In the genomic region with DNA sequence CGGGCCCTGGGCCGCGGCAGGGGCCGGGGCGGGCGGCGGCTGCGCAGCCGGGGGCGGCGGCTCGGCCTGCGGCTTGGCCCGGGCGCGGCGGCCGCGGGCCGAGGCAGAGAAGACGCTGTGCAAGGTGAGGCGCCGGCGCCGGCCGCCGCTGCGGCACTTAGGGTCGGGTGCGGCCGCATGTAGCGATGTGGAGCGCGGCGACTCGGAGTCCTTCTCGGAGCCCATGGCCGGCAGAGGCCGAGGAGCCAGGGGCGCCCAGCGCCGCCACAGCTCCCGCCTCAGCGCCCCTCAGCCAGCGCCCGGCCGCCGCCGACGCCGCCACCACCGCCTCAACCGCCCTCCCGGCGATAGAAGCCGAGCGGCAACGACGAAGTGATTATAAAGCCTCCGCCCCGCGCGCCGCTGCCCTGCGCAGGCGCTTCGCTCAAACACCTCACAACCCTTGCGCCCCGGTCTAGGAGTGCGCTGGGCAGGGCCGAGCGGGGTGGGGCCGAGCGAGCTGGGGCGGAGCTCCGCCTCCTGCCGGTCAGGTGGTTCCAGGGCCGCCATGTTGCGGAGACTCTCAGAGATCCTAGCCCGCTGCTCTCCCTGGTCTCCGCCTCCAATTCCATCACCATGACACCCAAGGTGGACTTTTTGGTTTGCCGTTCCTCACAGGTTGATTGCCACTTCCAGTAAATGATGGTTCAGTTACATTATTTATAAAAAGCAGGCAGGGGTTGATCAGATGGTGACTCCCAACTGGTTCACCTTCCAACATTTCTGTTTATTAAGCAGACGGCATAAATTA, we compare ENCODE assay signal across 8 cellular contexts. TPM values are rescaled to one million over a fixed set of nuclear protein-coding genes. Genes with fewer than 3 reads are reported as not detected.
DNase-seq lines count a peak whose midpoint lies in the region; TF ChIP-seq lines count a peak whose summit lies in the region.

A gene with protein sequence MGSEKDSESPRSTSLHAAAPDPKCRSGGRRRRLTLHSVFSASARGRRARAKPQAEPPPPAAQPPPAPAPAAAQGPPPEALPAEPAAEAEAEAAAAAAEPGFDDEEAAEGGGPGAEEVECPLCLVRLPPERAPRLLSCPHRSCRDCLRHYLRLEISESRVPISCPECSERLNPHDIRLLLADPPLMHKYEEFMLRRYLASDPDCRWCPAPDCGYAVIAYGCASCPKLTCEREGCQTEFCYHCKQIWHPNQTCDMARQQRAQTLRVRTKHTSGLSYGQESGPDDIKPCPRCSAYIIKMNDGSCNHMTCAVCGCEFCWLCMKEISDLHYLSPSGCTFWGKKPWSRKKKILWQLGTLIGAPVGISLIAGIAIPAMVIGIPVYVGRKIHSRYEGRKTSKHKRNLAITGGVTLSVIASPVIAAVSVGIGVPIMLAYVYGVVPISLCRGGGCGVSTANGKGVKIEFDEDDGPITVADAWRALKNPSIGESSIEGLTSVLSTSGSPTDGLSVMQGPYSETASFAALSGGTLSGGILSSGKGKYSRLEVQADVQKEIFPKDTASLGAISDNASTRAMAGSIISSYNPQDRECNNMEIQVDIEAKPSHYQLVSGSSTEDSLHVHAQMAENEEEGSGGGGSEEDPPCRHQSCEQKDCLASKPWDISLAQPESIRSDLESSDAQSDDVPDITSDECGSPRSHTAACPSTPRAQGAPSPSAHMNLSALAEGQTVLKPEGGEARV (minus strand): TSS at position 349 of the 790 bp plus-strand sequence. CDS start 124 bp downstream, at position 225.

- H3K4me1 ChIP-seq in Loucy (ENCODE audit: insufficient read depth, low read length, poor library complexity, severe bottlenecking), result peaks cover 26% of the 10 kb centered on the region

- TF ChIP-seq CTCF in Loucy (conservative IDR thresholded peaks at IDR 0.05; ENCODE audit: low read length), result no peak
- no peak for TF ChIP-seq CTCF in fibroblast of pulmonary artery (IDR thresholded peaks at IDR 0.05; ENCODE audit: low read length, missing control alignments)
- no peak for TF ChIP-seq CTCF in nephron (IDR thresholded peaks at IDR 0.05; ENCODE audit: unreplicated experiment in 3 of 3)

- H3F3A ChIP-seq in Loucy (ENCODE audit: low read depth), result no peaks in the 10 kb centered on the region

- H3K36me3 Mint-ChIP-seq in nephron (ENCODE audit: low read depth), result no peaks in the 10 kb centered on the region
- no peaks in the 10 kb centered on the region for H3K36me3 Mint-ChIP-seq in stimulated activated naive CD8-positive, alpha-beta T cell treated with anti-CD3 and anti-CD28 coated beads, Interleukin-15, Interleukin-2, amounts not matched to agents 100 ng/mL and 50 ng/mL, for 24 hours (ENCODE audit: low read depth)

- H3K27ac Mint-ChIP-seq in nephron, result peak within 1 kb of the TSS; percentile 93 to 99 (median 98)
- peak within 1 kb of the TSS; percentile 78 for H3K27ac Mint-ChIP-seq in stimulated activated naive CD8-positive, alpha-beta T cell treated with anti-CD3 and anti-CD28 coated beads, Interleukin-15, Interleukin-2, amounts not matched to agents 100 ng/mL and 50 ng/mL, for 24 hours

- peak within 1 kb of the TSS; percentile 81 for H3K9ac ChIP-seq in Loucy (ENCODE audit: low read depth, low read length, poor library complexity, severe bottlenecking)

- H3K4me1 Mint-ChIP-seq in nephron, result peaks cover 26% of the 10 kb centered on the region
- H3K4me1 Mint-ChIP-seq in stimulated activated naive CD8-positive, alpha-beta T cell treated with anti-CD3 and anti-CD28 coated beads, Interleukin-15, Interleukin-2, amounts not matched to agents 100 ng/mL and 50 ng/mL, for 24 hours (ENCODE audit: low read depth), result peaks cover 56% of the 10 kb centered on the region

- H3K4me3 ChIP-seq in Loucy (ENCODE audit: low read length, poor library complexity, severe bottlenecking) (peak within 1 kb of the TSS; percentile 93), fibroblast of pulmonary artery (replicated peaks; ENCODE audit: low read depth, low read length) (peak within 1 kb of the TSS; percentile 79)

- peak within 1 kb of the TSS; percentile 89 to 96 (median 94) for H3K4me3 Mint-ChIP-seq in nephron
- H3K4me3 Mint-ChIP-seq in stimulated activated naive CD8-positive, alpha-beta T cell treated with anti-CD3 and anti-CD28 coated beads, Interleukin-15, Interleukin-2, amounts not matched to agents 100 ng/mL and 50 ng/mL, for 24 hours, result peak within 1 kb of the TSS; percentile 87

- DNase-seq in EH (ENCODE audit: low read depth), result peak; percentile 93
- DNase-seq in H4 (ENCODE audit: low spot score), result peak; percentile 92
- peak; percentile 94 for DNase-seq in activated T-helper 9 cell treated with anti-CD3 and anti-CD28 coated beads, Interleukin-2, amount 50 U/mL, for 16 hours (ENCODE audit: low read depth)
- peak; percentile 93 for DNase-seq in fibroblast of pulmonary artery (ENCODE audit: low read depth)

- no peaks in the 10 kb centered on the region for H3K9me3 ChIP-seq in Loucy (ENCODE audit: insufficient read depth, low read depth, low read length)

- no peaks in the 10 kb centered on the region for H3K9me2 ChIP-seq in Loucy (replicated peaks; ENCODE audit: low read depth, low read length)

- no peaks in the 10 kb centered on the region for H3K36me3 ChIP-seq in Loucy (ENCODE audit: insufficient read depth, low read length)

- TF ChIP-seq POLR2A in Raji (IDR thresholded peaks at IDR 0.05; ENCODE audit: insufficient read depth, low read depth, low read length), result peak; percentile 98

- peaks cover 30% of the 10 kb centered on the region for H3K27me3 ChIP-seq in Loucy (ENCODE audit: insufficient read depth, low read length, poor library complexity, severe bottlenecking)

- peaks cover 18% of the 10 kb centered on the region for H4K20me1 ChIP-seq in Loucy (ENCODE audit: insufficient read depth, low read length, poor library complexity, severe bottlenecking)

- no peaks in the 10 kb centered on the region for H3K9me3 Mint-ChIP-seq in nephron
- no peaks in the 10 kb centered on the region for H3K9me3 Mint-ChIP-seq in stimulated activated naive CD8-positive, alpha-beta T cell treated with anti-CD3 and anti-CD28 coated beads, Interleukin-15, Interleukin-2, amounts not matched to agents 100 ng/mL and 50 ng/mL, for 24 hours

- H3K79me2 ChIP-seq in Loucy (ENCODE audit: insufficient read depth, low read length), result peaks cover 41% of the 10 kb centered on the region

- H3K27me3 Mint-ChIP-seq in nephron (ENCODE audit: low read depth), result peaks cover 16% of the 10 kb centered on the region
- peaks cover 5% of the 10 kb centered on the region for H3K27me3 Mint-ChIP-seq in stimulated activated naive CD8-positive, alpha-beta T cell treated with anti-CD3 and anti-CD28 coated beads, Interleukin-15, Interleukin-2, amounts not matched to agents 100 ng/mL and 50 ng/mL, for 24 hours

- peak within 1 kb of the TSS; percentile 67 for H2AFZ ChIP-seq in Loucy (ENCODE audit: low read length)

- peak within 1 kb of the TSS; percentile 98 for H3K4me2 ChIP-seq in Loucy (ENCODE audit: low read depth, low read length, poor library complexity, severe bottlenecking)

RNA-seq across cellular contexts. Expression of the gene that starts here (rescaled TPM):
- total RNA-seq in H4 (2014; rRNA removed; shearing (Covaris generic)), result 7.5 and 9.7 TPM in 2 replicates

Comparison
In these comparisons a context has a peak if more than half of its experiments do, and no peak if none do; other contexts are left out.
1. Peak in every context shown above with its lines: DNase-seq and H3K4me3 ChIP-seq.